In genomic region chr9:100099722-100100042, GRCh38 we compare ENCODE assay signal across 7 cellular contexts. TPM values are rescaled to one million over a fixed set of nuclear protein-coding genes. Genes with fewer than 3 reads are reported as not detected.
DNase-seq lines count a peak whose midpoint lies in the region; ATAC-seq and TF ChIP-seq lines count a peak whose summit lies in the region.

No MANE protein-coding gene starts in this region.

- peak; percentile 1 for ATAC-seq in HG02852 (IDR thresholded peaks at IDR 0.05; ENCODE audit: unreplicated experiment)
- ATAC-seq in HG03342 (IDR thresholded peaks at IDR 0.05; ENCODE audit: unreplicated experiment): no peak
- no peak for ATAC-seq in HG02642 (IDR thresholded peaks at IDR 0.05; ENCODE audit: poor library complexity, unreplicated experiment)

- DNase-seq in GM12865 (ENCODE audit: low read depth) (peak; percentile 25), SJSA1 (ENCODE audit: low read depth in 1 of 2, low spot score in 2 of 2) (no peak), epithelial cell of proximal tubule (ENCODE audit: low read depth) (no peak)

- H3K4me1 Mint-ChIP-seq in nephron: peaks cover 23% of the 10 kb centered on the region

- no peak for TF ChIP-seq CTCF in GM12865 (IDR thresholded peaks at IDR 0.05; ENCODE audit: insufficient read depth, low read depth, low read length, missing control alignments)
- TF ChIP-seq CTCF in epithelial cell of proximal tubule (conservative IDR thresholded peaks at IDR 0.05; ENCODE audit: low read depth, low read length): no peak
- no peak for TF ChIP-seq CTCF in nephron (IDR thresholded peaks at IDR 0.05; ENCODE audit: unreplicated experiment in 3 of 3)

- H3K36me3 ChIP-seq in SJSA1: peaks cover 12% of the 10 kb centered on the region

- H3K27me3 ChIP-seq in SJSA1 (replicated peaks): no peaks in the 10 kb centered on the region

- H3K27me3 Mint-ChIP-seq in nephron (ENCODE audit: low read depth): no peaks in the 10 kb centered on the region

- H3K4me3 ChIP-seq in GM12865 (ENCODE audit: low read depth, low read length) (peak overlapping the region; percentile 72), SJSA1 (peak overlapping the region; percentile 79), epithelial cell of proximal tubule (ENCODE audit: low read depth, low read length) (peak overlapping the region; percentile 96)

- peak overlapping the region; percentile 94 to 97 (median 95) for H3K27ac Mint-ChIP-seq in nephron

- H3K4me1 ChIP-seq in SJSA1 (replicated peaks): peaks cover 7% of the 10 kb centered on the region

- H3K9me3 Mint-ChIP-seq in nephron: no peaks in the 10 kb centered on the region

- H3K27ac ChIP-seq in SJSA1: peak overlapping the region; percentile 30

- H3K36me3 Mint-ChIP-seq in nephron (ENCODE audit: low read depth): peaks cover 11% of the 10 kb centered on the region

- no peaks in the 10 kb centered on the region for H3K9me3 ChIP-seq in SJSA1 (replicated peaks)

- H3K4me3 Mint-ChIP-seq in nephron: peak overlapping the region; percentile 97 to 99 (median 98)

RNA-seq across cellular contexts. Expression of gene INVS, which starts 0.6 kb away (rescaled TPM):
- 7.0 and 18.4 TPM in 2 replicates for total RNA-seq in SJSA1 (2014; rRNA removed; shearing (Covaris generic))
- 9.1 and 12.7 TPM in 2 replicates for total RNA-seq in epithelial cell of proximal tubule

RNA-seq across cellular contexts. Expression of gene ERP44, which starts 0.9 kb away (rescaled TPM):
- total RNA-seq in SJSA1 (2014; rRNA removed; shearing (Covaris generic)): 16.2 and 20.6 TPM in 2 replicates
- total RNA-seq in epithelial cell of proximal tubule: 7.8 and 9.8 TPM in 2 replicates
